Comparison of ENCODE assay signal across 7 cellular contexts in genomic region chr2:240840435-240841060, GRCh38. TPM values are rescaled to one million over a fixed set of nuclear protein-coding genes. Genes with fewer than 3 reads are reported as not detected.
DNase-seq lines count a peak whose midpoint lies in the region; ATAC-seq and TF ChIP-seq lines count a peak whose summit lies in the region.

No MANE protein-coding gene starts in this region.

- peaks cover 7% of the 10 kb centered on the region for H4K20me1 ChIP-seq in DND-41 (ENCODE audit: insufficient read depth, low read length)

- H3K36me3 ChIP-seq in DND-41 (ENCODE audit: insufficient read depth, low read length), result no peaks in the 10 kb centered on the region

- peaks cover 12% of the 10 kb centered on the region for H3K27me3 ChIP-seq in DND-41 (ENCODE audit: insufficient read depth, low read length, poor library complexity)

- no peak overlapping the region for H3K27ac Mint-ChIP-seq in neural crest cell (ENCODE audit: unreplicated experiment)

- H3K9ac ChIP-seq in DND-41 (ENCODE audit: low read depth, low read length), result no peak overlapping the region

- no peak overlapping the region for H3K4me3 Mint-ChIP-seq in neural crest cell

- H3K27ac ChIP-seq in DND-41 (ENCODE audit: low read length), result no peak overlapping the region

- no peaks in the 10 kb centered on the region for H3K9me3 ChIP-seq in DND-41 (ENCODE audit: insufficient read depth, low read length, severe bottlenecking)

- ATAC-seq in DND-41 (ENCODE audit: insufficient read depth, low read depth), result peak; percentile 58; the same call in 1 of the 3 replicates

- H3K79me2 ChIP-seq in DND-41 (ENCODE audit: insufficient read depth, low read length), result no peaks in the 10 kb centered on the region

- peaks cover 34% of the 10 kb centered on the region for H3K27me3 Mint-ChIP-seq in neural crest cell (ENCODE audit: low read depth)

- H3K4me3 ChIP-seq in DND-41 (ENCODE audit: low read depth in 1 of 2, low read length in 2 of 2), result no peak overlapping the region

- H3K4me1 ChIP-seq in DND-41 (ENCODE audit: insufficient read depth, low read length), result no peaks in the 10 kb centered on the region

- no peak overlapping the region for H3K4me2 ChIP-seq in DND-41 (ENCODE audit: insufficient read depth, low read length)

- no peak overlapping the region for H2AFZ ChIP-seq in DND-41 (ENCODE audit: low read depth, low read length)

- DNase-seq in DND-41, result peak; percentile 15
- peak; percentile 72 for DNase-seq in HT1080 (ENCODE audit: low read depth)
- DNase-seq in SHP77 treated with DMSO at 0.1 percent for 48 hours (lab: John Stamatoyannopoulos, UW), result peak; percentile 38
- peak; percentile 56 for DNase-seq in fibroblast of gingiva (ENCODE audit: low read depth)
- DNase-seq in neural crest cell (ENCODE audit: low read depth, low spot score), result peak; percentile 71
- DNase-seq in activated T-cell treated with anti-CD3 and anti-CD28 coated beads, Interleukin-2, amount 50 U/mL, for 48 hours, result no peak
- DNase-seq in cerebellum (ENCODE audit: low spot score), result no peak

- H3K9me3 Mint-ChIP-seq in neural crest cell, result no peaks in the 10 kb centered on the region

- peaks cover 4% of the 10 kb centered on the region for H3K4me1 Mint-ChIP-seq in neural crest cell

- TF ChIP-seq CTCF in DND-41 (IDR thresholded peaks at IDR 0.05; ENCODE audit: borderline replicate concordance, extremely low read depth, low read length, poor library complexity, severe bottlenecking), result peak; percentile 53
- TF ChIP-seq CTCF in neural crest cell (conservative IDR thresholded peaks at IDR 0.05), result peak; percentile 74

- no peaks in the 10 kb centered on the region for H3K36me3 Mint-ChIP-seq in neural crest cell (ENCODE audit: low read depth)

RNA-seq across cellular contexts. Expression of gene KIF1A, which starts 20.5 kb away (rescaled TPM):
- 0.14 TPM in 1 of 2 replicates, not detected in the other for total RNA-seq in HT1080 (2014; rRNA removed; shearing (Covaris generic))
- not detected in 2 replicates for polyA plus RNA-seq in HT1080 (2015; cell fraction: cytosol; rRNA removed)
- polyA plus RNA-seq in HT1080 (2015; cell fraction: nucleus; rRNA removed), result 0.06 TPM in 1 of 2 replicates, not detected in the other
- total RNA-seq in neural crest cell (90.9 and 91.3 TPM in 2 replicates), cerebellum (217 TPM)

RNA-seq across cellular contexts. Expression of gene AGXT, which starts 28.1 kb away (rescaled TPM):
- not detected in 2 replicates for total RNA-seq in HT1080 (2014; rRNA removed; shearing (Covaris generic))
- not detected in 2 replicates for polyA plus RNA-seq in HT1080 (2015; cell fraction: cytosol; rRNA removed)
- not detected in 2 replicates for polyA plus RNA-seq in HT1080 (2015; cell fraction: nucleus; rRNA removed)
- total RNA-seq in neural crest cell (not detected in 2 replicates), cerebellum (not detected)

RNA-seq across cellular contexts. Expression of gene MAB21L4, which starts 55.4 kb away (rescaled TPM):
- total RNA-seq in HT1080 (2014; rRNA removed; shearing (Covaris generic)), result not detected in 2 replicates
- polyA plus RNA-seq in HT1080 (2015; cell fraction: cytosol; rRNA removed), result 0.05 and 0.08 TPM in 2 replicates
- polyA plus RNA-seq in HT1080 (2015; cell fraction: nucleus; rRNA removed), result not detected in 2 replicates
- total RNA-seq in neural crest cell, result not detected in 2 replicates
- total RNA-seq in cerebellum, result not detected

Comparison
In these comparisons a context has a peak if more than half of its experiments do, and no peak if none do; other contexts are left out.
1. DNase-seq: peak in DND-41 (single experiment), HT1080 (single experiment), SHP77 treated with DMSO at 0.1 percent for 48 hours (single experiment), fibroblast of gingiva (single experiment) and neural crest cell (single experiment); none in activated T-cell treated with anti-CD3 and anti-CD28 coated beads, Interleukin-2, amount 50 U/mL, for 48 hours (0 of 2) and cerebellum (single experiment).
2. RNA of gene KIF1A, which starts 20.5 kb away (total RNA-seq): 217 TPM in cerebellum (single experiment) and 90.9 to 91.3 TPM in neural crest cell; 0.14 TPM in HT1080; every median in the first group is over 10 times any median in the second.